Comparison of ENCODE assay signal across 34 cellular contexts in genomic region chr4:138629669-138630068, GRCh38.
"Had no signal": no experiment of that assay in that cellular context is flagged by ENCODE, and none has a peak within 500 bp of the region (broad histone marks: within the 10 kb centered on the region; RNA-seq: fewer than 3 reads in every experiment).

No MANE protein-coding gene starts in this region.

- H3K36me3 ChIP-seq: MG63 had no signal

- H3K27me3 ChIP-seq: MG63 had no signal

- DNase-seq: Karpas-422, Kasumi-1, MG63, MM.1S, MV-4-11, NCI-H1048, NCI-H1092, NCI-H1092 treated with DMSO at 0.1 percent for 48 hours, NCI-H1105, NCI-H1105 treated with DMSO at 0.1 percent for 48 hours, NCI-H1417, NCI-H1417 treated with DMSO at 0.1 percent for 48 hours, NCI-H1436, NCI-H1436 treated with DMSO at 0.1 percent for 48 hours, NCI-H146, NCI-H1694, NCI-H1694 treated with DMSO at 0.1 percent for 48 hours, NCI-H187, NCI-H187 treated with DMSO at 0.1 percent for 48 hours, NCI-H1930, NCI-H2029, NCI-H2029 treated with DMSO at 0.1 percent for 48 hours, NCI-H2081, NCI-H2081 treated with DMSO at 0.1 percent for 48 hours, NCI-H2107, NCI-H2171, NCI-H2171 treated with DMSO at 0.1 percent for 48 hours, NCI-H2227 treated with DMSO at 0.1 percent for 48 hours, NCI-H226, NCI-H345, NCI-H446, NCI-H446 treated with DMSO at 0.1 percent for 48 hours, NCI-H510A had no signal

- H3K27ac ChIP-seq: KMS-11 had no signal

- H3K4me3 ChIP-seq: MG63 had no signal

- H3K9me3 ChIP-seq: MG63 had no signal
